8 cellular contexts compared by ENCODE assay signal in genomic region chr4:151015458-151016344, GRCh38. TPM values are rescaled to one million over a fixed set of nuclear protein-coding genes. Genes with fewer than 3 reads are reported as not detected.
DNase-seq lines count a peak whose midpoint lies in the region; TF ChIP-seq lines count a peak whose summit lies in the region.

No MANE protein-coding gene starts in this region.

- H2AFZ ChIP-seq in neuron (ENCODE audit: low read depth, low read length), result peak overlapping the region; percentile 98

- H3K27me3 ChIP-seq in neuron (ENCODE audit: insufficient read depth, low read length), result no peaks in the 10 kb centered on the region
- H3K27me3 ChIP-seq in subcutaneous abdominal adipose tissue (ENCODE audit: control insufficient read depth in 5 of 5, insufficient read depth in 4 of 5, low read length in 5 of 5), result no peaks in the 10 kb centered on the region

- DNase-seq in ELR (ENCODE audit: low read depth), result peak; percentile 76
- DNase-seq in H4 (ENCODE audit: low spot score), result peak; percentile 60
- peak; percentile 84 for DNase-seq in LNCaP clone FGC (ENCODE audit: low read depth)
- peak; percentile 80 for DNase-seq in RPMI8226
- DNase-seq in activated gamma-delta T cell (lab: John Stamatoyannopoulos, UW), result peak; percentile 77
- peak; percentile 66 for DNase-seq in foreskin melanocyte

- H3K4me1 ChIP-seq in neuron (ENCODE audit: insufficient read depth, low read length), result peaks cover 14% of the 10 kb centered on the region
- H3K4me1 ChIP-seq in subcutaneous abdominal adipose tissue (ENCODE audit: control insufficient read depth in 5 of 5, insufficient read depth in 5 of 5, low read length in 5 of 5), result peaks cover 0 to 31% (median 25%) of the 10 kb centered on the region in 5 donors

- H3K27ac ChIP-seq in subcutaneous abdominal adipose tissue (ENCODE audit: low read depth, low read length), result peak overlapping the region; percentile 78

- H3K4me3 ChIP-seq in LNCaP clone FGC (ENCODE audit: low read depth, low read length), result peak overlapping the region; percentile 66
- H3K4me3 ChIP-seq in neuron (ENCODE audit: low read length), result peak overlapping the region; percentile 67
- peak overlapping the region; percentile 98 to 100 (median 99) for H3K4me3 ChIP-seq in subcutaneous abdominal adipose tissue (ENCODE audit: low read depth in 1 of 5, low read length in 5 of 5)

- peaks cover 2% of the 10 kb centered on the region for H3K36me3 ChIP-seq in neuron (ENCODE audit: insufficient read depth, low read length)
- H3K36me3 ChIP-seq in subcutaneous abdominal adipose tissue (ENCODE audit: control insufficient read depth in 5 of 5, insufficient read depth in 5 of 5, low read length in 5 of 5), result no peaks in the 10 kb centered on the region

- no peak for TF ChIP-seq CTCF in LNCaP clone FGC (IDR thresholded peaks at IDR 0.05; ENCODE audit: control insufficient read depth, extremely low read depth, insufficient read depth)

- peak overlapping the region; percentile 84 to 96 (median 92) for H3K9ac ChIP-seq in subcutaneous abdominal adipose tissue (ENCODE audit: low read length in 5 of 5)

- H3K9me3 ChIP-seq in neuron (ENCODE audit: low read length), result no peaks in the 10 kb centered on the region
- H3K9me3 ChIP-seq in subcutaneous abdominal adipose tissue (ENCODE audit: control insufficient read depth in 5 of 5, low read length in 5 of 5), result no peaks in the 10 kb centered on the region

RNA-seq across cellular contexts. Expression of gene LRBA, which starts 0.6 kb away (rescaled TPM):
- 31.1 and 31.7 TPM in 2 replicates for total RNA-seq in H4 (2014; rRNA removed; shearing (Covaris generic))

Comparison
In these comparisons a context has a peak if more than half of its experiments do, and no peak if none do; other contexts are left out.
1. Peak in every context shown above with its lines: DNase-seq, H3K4me3 ChIP-seq and H3K27ac ChIP-seq.